27 cellular contexts compared by ENCODE assay signal in the genomic region with DNA sequence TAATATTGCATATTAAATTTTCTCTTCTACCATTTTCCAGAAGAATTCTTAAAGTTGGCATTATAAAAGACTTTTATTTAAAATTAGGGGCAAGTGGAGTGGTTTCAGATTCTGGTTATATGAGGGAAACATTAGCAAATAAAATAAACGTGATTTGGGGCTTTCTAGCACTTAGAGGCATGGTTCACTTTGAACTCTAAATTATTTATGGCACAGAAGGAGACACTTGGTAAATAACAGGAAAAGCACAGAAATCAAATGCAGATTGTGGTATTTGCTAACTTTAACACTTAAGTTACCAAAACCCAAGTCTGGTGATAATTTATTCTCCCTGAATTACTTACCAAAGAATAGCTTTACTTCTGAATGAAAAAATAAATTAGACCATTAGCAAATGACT.
"Had no signal": no experiment of that assay in that cellular context is flagged by ENCODE, and none has a peak within 500 bp of the region (broad histone marks: within the 10 kb centered on the region; RNA-seq: fewer than 3 reads in every experiment).

No MANE protein-coding gene starts in this region.

- ATAC-seq: stimulated activated effector memory CD8-positive, alpha-beta T cell treated with anti-CD3 and anti-CD28 coated beads, Interleukin-12 subunit alpha, Interleukin-12 subunit beta, amount 100 ng/mL, for 72 hours; stimulated activated memory B cell treated with anti-CD40 and anti-IgM and Interleukin-4, amounts not matched to agents 10 μg/mL and 1 μg/mL and 100 μg/mL, for 72 hours; stimulated activated naive B cell treated with anti-CD40 and anti-IgM and Interleukin-4, amounts not matched to agents 10 μg/mL and 1 μg/mL and 100 μg/mL, for 72 hours; stimulated activated naive CD8-positive, alpha-beta T cell treated with anti-CD3 and anti-CD28 coated beads, Interleukin-15, amount 100 ng/mL, for 72 hours; stimulated activated naive CD8-positive, alpha-beta T cell treated with anti-CD3 and anti-CD28 coated beads, Interleukin-15, Interleukin-2, amounts not matched to agents 100 U/mL and 50 U/mL, for 24 hours; upper lobe of right lung had no signal

- H3K9me3 ChIP-seq: stomach, suprapubic skin, testis, thoracic aorta, thyroid gland, tibial artery, tibial nerve, transverse colon, upper lobe of left lung, upper lobe of right lung, uterus, vagina had no signal

- FAIRE-seq: urothelium cell line had no signal

- H3K27ac ChIP-seq: stomach, suprapubic skin, thoracic aorta, thyroid gland, tibial artery, tibial nerve, transverse colon, upper lobe of left lung, upper lobe of right lung, uterus, vagina had no signal

- H3K4me3 ChIP-seq: stomach, suprapubic skin, testis, thoracic aorta, thyroid gland, tibial artery, tibial nerve, transverse colon, upper lobe of left lung, upper lobe of right lung, uterus, vagina had no signal

- DNase-seq: stimulated activated CD4-positive, alpha-beta T cell treated with anti-CD3 and anti-CD28 coated beads, Interleukin-2, amount 100 ng/mL, for 48 hours; stimulated activated CD4-positive, alpha-beta T cell treated with anti-CD3 and anti-CD28 coated beads, Interleukin-4, amount 100 ng/mL, for 1 hour; stimulated activated CD4-positive, alpha-beta T cell treated with anti-CD3 and anti-CD28 coated beads, Interleukin-4, amount 100 ng/mL, for 24 hours; stimulated activated CD4-positive, alpha-beta T cell treated with anti-CD3 and anti-CD28 coated beads, Interleukin-4, amount 100 ng/mL, for 4 hours; stimulated activated CD8-positive, alpha-beta memory T cell treated with anti-CD3 and anti-CD28 coated beads, Interleukin-4, amount 100 ng/mL, for 48 hours; stimulated activated naive B cell treated with anti-CD40 and anti-IgM and Interleukin-4, amounts not matched to agents 10 μg/mL and 1 μg/mL and 100 μg/mL, for 72 hours; stimulated activated naive CD4-positive, alpha-beta T cell; stimulated activated naive CD4-positive, alpha-beta T cell treated with Interleukin-2 at 50 U/mL for 16 hours; stimulated activated naive CD8-positive, alpha-beta T cell treated with anti-CD3 and anti-CD28 coated beads, Interleukin-15, amount 100 ng/mL, for 72 hours; stimulated activated naive CD8-positive, alpha-beta T cell treated with anti-CD3 and anti-CD28 coated beads, Interleukin-15, Interleukin-2, amounts not matched to agents 100 U/mL and 50 U/mL, for 24 hours; stomach; substantia nigra; testis; thyroid gland; tibial artery; transverse colon; trophoblast cell; upper lobe of left lung; upper lobe of right lung; uterus had no signal

- H3K36me3 ChIP-seq: stomach, suprapubic skin, thoracic aorta, thyroid gland, tibial artery, tibial nerve, transverse colon, upper lobe of left lung, upper lobe of right lung, uterus, vagina had no signal
